In genomic region chr9:88724241-88724805, GRCh38 we compare ENCODE assay signal across 1 cellular context.
TF ChIP-seq lines count a peak whose summit lies in the region.

No MANE protein-coding gene starts in this region.

TF ChIP-seq in IMR-90, 13 proteins besides CTCF, POLR2A, EP300 and RAD21 (continued from another document):
- no peak for TF ChIP-seq FOS (IDR thresholded peaks at IDR 0.05; ENCODE audit: low read depth, low read length)
- no peak for TF ChIP-seq USF2 (IDR thresholded peaks at IDR 0.05; ENCODE audit: low read depth, low read length)
- no peak for TF ChIP-seq RCOR1 (IDR thresholded peaks at IDR 0.05; ENCODE audit: insufficient replicate concordance, low read length)
